In genomic region chr14:101557811-101558738, GRCh38 we compare ENCODE assay signal across 1 cellular context.
TF ChIP-seq lines count a peak whose summit lies in the region.

No MANE protein-coding gene starts in this region.

TF ChIP-seq in HepG2, 621 proteins besides CTCF, POLR2A, EP300 and RAD21 (continued from another document):
- TF ChIP-seq ZBTB40 (IDR thresholded peaks at IDR 0.05): no peak
- no peak for TF ChIP-seq ZBTB40 (CRISPR knock-in tag; IDR thresholded peaks at IDR 0.05)
- no peak for TF ChIP-seq U2AF2 (IDR thresholded peaks at IDR 0.05; ENCODE audit: low read depth, low read length)
- no peak for TF ChIP-seq ZNF256 (CRISPR knock-in tag; conservative IDR thresholded peaks at IDR 0.05)
- peak; percentile 59 for TF ChIP-seq STAG1 (CRISPR knock-in tag; IDR thresholded peaks at IDR 0.05)
